21 cellular contexts compared by ENCODE assay signal in genomic region chr12:70628701-70629480, GRCh38. TPM values are rescaled to one million over a fixed set of nuclear protein-coding genes. Genes with fewer than 3 reads are reported as not detected.
"Had no signal": no experiment of that assay in that cellular context is flagged by ENCODE, and none has a peak within 500 bp of the region (broad histone marks: within the 10 kb centered on the region; RNA-seq: fewer than 3 reads in every experiment).

No MANE protein-coding gene starts in this region.

- H3K4me1 ChIP-seq: breast epithelium, esophagus muscularis mucosa, suprapubic skin had no signal

- H3K27me3 ChIP-seq: breast epithelium, esophagus muscularis mucosa, suprapubic skin had no signal

- H3K9me3 ChIP-seq: breast epithelium, esophagus muscularis mucosa, suprapubic skin had no signal

- H3K4me1 Mint-ChIP-seq: nephron progenitor cell; stimulated activated naive CD8-positive, alpha-beta T cell treated with anti-CD3 and anti-CD28 coated beads, Interleukin-15, amount 100 ng/mL, for 72 hours had no signal

- H3K27ac Mint-ChIP-seq: activated T-cell treated with anti-CD3 and anti-CD28 coated beads, Interleukin-2, amount 50 U/mL, for 72 hours; nephron progenitor cell; stimulated activated naive CD8-positive, alpha-beta T cell treated with anti-CD3 and anti-CD28 coated beads, Interleukin-15, amount 100 ng/mL, for 72 hours had no signal

- H3K36me3 ChIP-seq: breast epithelium, esophagus muscularis mucosa, suprapubic skin had no signal

- H3K27ac ChIP-seq: breast epithelium, esophagus muscularis mucosa, suprapubic skin had no signal

- DNase-seq: activated CD4-positive, alpha-beta T cell treated with anti-CD3 and anti-CD28 coated beads, Interleukin-2, amount 50 U/mL, for 1 hour; activated CD8-positive, alpha-beta memory T cell treated with anti-CD3 and anti-CD28 coated beads, Interleukin-2, amount 50 U/mL, for 48 hours; activated effector memory CD4-positive, alpha-beta T cell treated with anti-CD3 and anti-CD28 coated beads, Interleukin-2, amount 50 U/mL, for 16 hours; activated naive CD4-positive, alpha-beta T cell treated with anti-CD3 and anti-CD28 coated beads, Interleukin-2, amount 50 U/mL, for 16 hours; activated T-cell treated with anti-CD3 and anti-CD28 coated beads, Interleukin-2, amount 50 U/mL, for 72 hours; cerebellar nuclear complex; cortex of kidney; effector CD4-positive, alpha-beta T cell; mammary epithelial cell; nephron progenitor cell; occipital lobe; posterior cingulate gyrus; retina; stimulated activated naive CD8-positive, alpha-beta T cell treated with anti-CD3 and anti-CD28 coated beads, Interleukin-15, amount 100 ng/mL, for 72 hours; T-helper 1 cell; T-helper 9 cell; trophoblast cell had no signal

- H3K9me3 Mint-ChIP-seq: stimulated activated naive CD8-positive, alpha-beta T cell treated with anti-CD3 and anti-CD28 coated beads, Interleukin-15, amount 100 ng/mL, for 72 hours had no signal

- H3K4me3 ChIP-seq: breast epithelium, esophagus muscularis mucosa, suprapubic skin had no signal

- H3K4me3 Mint-ChIP-seq: activated T-cell treated with anti-CD3 and anti-CD28 coated beads, Interleukin-2, amount 50 U/mL, for 72 hours; nephron progenitor cell; stimulated activated naive CD8-positive, alpha-beta T cell treated with anti-CD3 and anti-CD28 coated beads, Interleukin-15, amount 100 ng/mL, for 72 hours had no signal

- ATAC-seq: activated CD4-positive, CD25-positive, alpha-beta regulatory T cell treated with anti-CD3 and anti-CD28 coated beads, Interleukin-2, amount 50 U/mL, for 24 hours; activated T-cell treated with anti-CD3 and anti-CD28 coated beads, Interleukin-2, amount 50 U/mL, for 72 hours; stimulated activated naive CD8-positive, alpha-beta T cell treated with anti-CD3 and anti-CD28 coated beads, Interleukin-15, amount 100 ng/mL, for 72 hours had no signal

RNA-seq across cellular contexts. Expression of gene PTPRB, which starts 8.3 kb away (rescaled TPM):
- total RNA-seq: activated T-cell treated with anti-CD3 and anti-CD28 coated beads, Interleukin-2, amount 50 U/mL, for 72 hours had no signal
